21 cellular contexts compared by ENCODE assay signal in genomic region chr9:102840356-102840755, GRCh38.
DNase-seq lines count a peak whose midpoint lies in the region; ATAC-seq and TF ChIP-seq lines count a peak whose summit lies in the region.
"Had no signal": no experiment of that assay in that cellular context is flagged by ENCODE, and none has a peak within 500 bp of the region (broad histone marks: within the 10 kb centered on the region; RNA-seq: fewer than 3 reads in every experiment).

No MANE protein-coding gene starts in this region.

- H3K9me2 ChIP-seq in PC-3 (replicated peaks; ENCODE audit: low read length) = no peaks in the 10 kb centered on the region

- no peaks in the 10 kb centered on the region for H3F3A ChIP-seq in PC-3 (ENCODE audit: low read length, unreplicated experiment)

- TF ChIP-seq POLR2A in heart left ventricle (IDR thresholded peaks at IDR 0.05) = no peak

- H3K9me3 ChIP-seq in Caco-2 (no peaks in the 10 kb centered on the region), PC-3 (ENCODE audit: low read length) (no peaks in the 10 kb centered on the region), left lung (no peaks in the 10 kb centered on the region), heart left ventricle (no peaks in the 10 kb centered on the region)
- H3K9me3 ChIP-seq: BE2C; BLaER1 treated with 17β-estradiol and CSF1 and Interleukin-3, amounts not matched to agents 10 nM and 100 nM had no signal

- H3K27ac ChIP-seq in PC-3 (ENCODE audit: low read length) (no peak overlapping the region), left lung (no peak overlapping the region), heart left ventricle (no peak overlapping the region)
- H3K27ac ChIP-seq: BLaER1 treated with 17β-estradiol and CSF1 and Interleukin-3, amounts not matched to agents 10 nM and 100 nM; GM23248 had no signal

- TF ChIP-seq CTCF in Caco-2 (IDR thresholded peaks at IDR 0.05; ENCODE audit: insufficient read depth in 1 of 2, low read depth in 1 of 2, low read length in 1 of 2, severe bottlenecking in 1 of 2, unreplicated experiment in 1 of 2) (no peak), PC-3 (conservative IDR thresholded peaks at IDR 0.05; ENCODE audit: low read depth, low read length) (no peak), left lung (IDR thresholded peaks at IDR 0.05) (no peak), heart left ventricle (IDR thresholded peaks at IDR 0.05) (no peak), GM13976 (IDR thresholded peaks at IDR 0.05; ENCODE audit: borderline replicate concordance, control extremely low read depth, extremely low read depth, insufficient read depth, missing control alignments) (no peak)

- 90 to 94% (median 92%) methylated on average over 3 of the region's 3 CpGs for WGBS in heart left ventricle, 4 donors

- H3K9me3 Mint-ChIP-seq in Caco-2 (ENCODE audit: unreplicated experiment) = peaks cover 18% of the 10 kb centered on the region
- H3K9me3 Mint-ChIP-seq in activated CD4-positive, alpha-beta T cell treated with anti-CD3 and anti-CD28 coated beads, Interleukin-2, amount 10 ng/mL, durations not matched to agents 7 days and 5 days = no peaks in the 10 kb centered on the region
- H3K9me3 Mint-ChIP-seq: H9 had no signal

- peaks cover 28% of the 10 kb centered on the region for H3K4me1 Mint-ChIP-seq in Caco-2 (ENCODE audit: low read depth, unreplicated experiment)
- no peaks in the 10 kb centered on the region for H3K4me1 Mint-ChIP-seq in activated CD4-positive, alpha-beta T cell treated with anti-CD3 and anti-CD28 coated beads, Interleukin-2, amount 10 ng/mL, durations not matched to agents 7 days and 5 days
- H3K4me1 Mint-ChIP-seq: CD14-positive monocyte; CD8-positive, alpha-beta memory T cell; H9 had no signal

- H3K4me2 ChIP-seq in PC-3 (ENCODE audit: low read length) = no peak overlapping the region
- H3K4me2 ChIP-seq: BLaER1 treated with 17β-estradiol and CSF1 and Interleukin-3, amounts not matched to agents 10 nM and 100 nM had no signal

- intact Hi-C loops in Caco-2 (cut with micrococcal nuclease; ENCODE audit: unreplicated experiment) (no loop called here), PC-3 (cut with micrococcal nuclease) (no loop called here), left lung (cut with DNase I) (no loop called here), heart left ventricle (cut with DNase I) (no loop called here)

- ATAC-seq in PC-3 (peak; percentile 45; the same call in 1 of the 2 replicates), left lung (peak; percentile 76), heart left ventricle (no peak)
- ATAC-seq: HCT116 had no signal

- no peak overlapping the region for H3K9ac ChIP-seq in PC-3 (ENCODE audit: low read length)
- H3K9ac ChIP-seq: BLaER1 treated with 17β-estradiol and CSF1 and Interleukin-3, amounts not matched to agents 10 nM and 100 nM; GM23248 had no signal

- peak overlapping the region; percentile 18 for H3K4me3 Mint-ChIP-seq in Caco-2 (ENCODE audit: unreplicated experiment)
- H3K4me3 Mint-ChIP-seq in activated CD4-positive, alpha-beta T cell treated with anti-CD3 and anti-CD28 coated beads, Interleukin-2, amount 10 ng/mL, durations not matched to agents 7 days and 5 days = no peak overlapping the region
- H3K4me3 Mint-ChIP-seq: CD14-positive monocyte; CD4-positive, alpha-beta T cell; CD8-positive, alpha-beta memory T cell; H9 had no signal

- H3K36me3 Mint-ChIP-seq in Caco-2 (ENCODE audit: insufficient read depth, unreplicated experiment) = no peaks in the 10 kb centered on the region
- no peaks in the 10 kb centered on the region for H3K36me3 Mint-ChIP-seq in activated CD4-positive, alpha-beta T cell treated with anti-CD3 and anti-CD28 coated beads, Interleukin-2, amount 10 ng/mL, durations not matched to agents 7 days and 5 days (ENCODE audit: low read depth)
- H3K36me3 Mint-ChIP-seq: CD14-positive monocyte; CD8-positive, alpha-beta memory T cell had no signal

- H3K27me3 ChIP-seq in Caco-2 (replicated peaks; ENCODE audit: control insufficient read depth, insufficient read depth, low read length) = no peaks in the 10 kb centered on the region
- no peaks in the 10 kb centered on the region for H3K27me3 ChIP-seq in PC-3 (ENCODE audit: low read length)
- H3K27me3 ChIP-seq in left lung = no peaks in the 10 kb centered on the region
- H3K27me3 ChIP-seq in heart left ventricle = no peaks in the 10 kb centered on the region
- H3K27me3 ChIP-seq: BE2C; BLaER1 treated with 17β-estradiol and CSF1 and Interleukin-3, amounts not matched to agents 10 nM and 100 nM had no signal

- no peak overlapping the region for H3K27ac Mint-ChIP-seq in Caco-2 (ENCODE audit: unreplicated experiment)
- no peak overlapping the region for H3K27ac Mint-ChIP-seq in activated CD4-positive, alpha-beta T cell treated with anti-CD3 and anti-CD28 coated beads, Interleukin-2, amount 10 ng/mL, durations not matched to agents 7 days and 5 days
- H3K27ac Mint-ChIP-seq: CD14-positive monocyte; CD4-positive, alpha-beta T cell; CD8-positive, alpha-beta memory T cell; H9 had no signal

- DNase-seq in Caco-2 (peak in 1 of 2 experiments; percentile 34), DMS53 treated with DMSO at 0.1 percent for 48 hours (lab: John Stamatoyannopoulos, UW; ENCODE audit: unreplicated experiment) (peak; percentile 35), PC-3 (peak; percentile 21), left lung (no peak), heart left ventricle (no peak), OCI-M1 (lab: John Stamatoyannopoulos, UW) (no peak), GM13976 (ENCODE audit: low spot score) (no peak)
- no peak for DNase-seq in activated CD4-positive, alpha-beta T cell treated with anti-CD3 and anti-CD28 coated beads, Interleukin-2, amount 10 ng/mL, durations not matched to agents 7 days and 5 days
- DNase-seq: AML-193; BE2C; Calu3; CD4-positive, alpha-beta T cell; CD8-positive, alpha-beta memory T cell; DMS79; EL; GF-D8; GM23248; H9 had no signal

- H3K4me1 ChIP-seq in Caco-2 (peaks cover 48% of the 10 kb centered on the region), PC-3 (ENCODE audit: insufficient read depth, low read length) (no peaks in the 10 kb centered on the region), left lung (no peaks in the 10 kb centered on the region), heart left ventricle (no peaks in the 10 kb centered on the region)
- H3K4me1 ChIP-seq: BE2C; BLaER1 treated with 17β-estradiol and CSF1 and Interleukin-3, amounts not matched to agents 10 nM and 100 nM had no signal

- no peak overlapping the region for H3K4me3 ChIP-seq in Caco-2 (ENCODE audit: low read depth, low read length)
- no peak overlapping the region for H3K4me3 ChIP-seq in PC-3 (ENCODE audit: low read length)
- H3K4me3 ChIP-seq in left lung = no peak overlapping the region
- no peak overlapping the region for H3K4me3 ChIP-seq in heart left ventricle
- H3K4me3 ChIP-seq: BLaER1 treated with 17β-estradiol and CSF1 and Interleukin-3, amounts not matched to agents 10 nM and 100 nM; GM23248 had no signal

- no peaks in the 10 kb centered on the region for H3K27me3 Mint-ChIP-seq in Caco-2 (ENCODE audit: insufficient read depth, unreplicated experiment)
- no peaks in the 10 kb centered on the region for H3K27me3 Mint-ChIP-seq in activated CD4-positive, alpha-beta T cell treated with anti-CD3 and anti-CD28 coated beads, Interleukin-2, amount 10 ng/mL, durations not matched to agents 7 days and 5 days
- H3K27me3 Mint-ChIP-seq: CD4-positive, alpha-beta T cell; CD8-positive, alpha-beta memory T cell had no signal

- in situ Hi-C loops in GM13976 (cut with MboI; ENCODE audit: low sequenced_read_pairs, unreplicated experiment) = no loop called here

- BruUV-seq in Caco-2 (replicated peaks; lab: Mats Ljungman, UMichigan) = no TSS peak
- BruUV-seq in PC-3 (replicated peaks; lab: Mats Ljungman, UMichigan) = no TSS peak

- no peaks in the 10 kb centered on the region for H3K36me3 ChIP-seq in Caco-2 (ENCODE audit: control insufficient read depth, insufficient read depth, low read length)
- no peaks in the 10 kb centered on the region for H3K36me3 ChIP-seq in PC-3 (ENCODE audit: low read depth, low read length)
- H3K36me3 ChIP-seq in left lung = no peaks in the 10 kb centered on the region
- no peaks in the 10 kb centered on the region for H3K36me3 ChIP-seq in heart left ventricle
- H3K36me3 ChIP-seq: BE2C; BLaER1 treated with 17β-estradiol and CSF1 and Interleukin-3, amounts not matched to agents 10 nM and 100 nM had no signal

- no peaks in the 10 kb centered on the region for H4K20me1 ChIP-seq in PC-3 (ENCODE audit: low read length)
- H4K20me1 ChIP-seq: BLaER1 treated with 17β-estradiol and CSF1 and Interleukin-3, amounts not matched to agents 10 nM and 100 nM had no signal

- POLR2A ChIA-PET in Caco-2 (lab: Charles Lee) (no interaction called here), PC-3 (lab: Charles Lee; ENCODE audit: unreplicated experiment) (no interaction called here)
- POLR2A ChIA-PET in activated CD4-positive, alpha-beta T cell treated with anti-CD3 and anti-CD28 coated beads, Interleukin-2, amount 10 ng/mL, durations not matched to agents 7 days and 5 days (lab: Charles Lee) = no interaction called here

- CTCF ChIA-PET in Caco-2 (lab: Charles Lee) = no interaction called here
- CTCF ChIA-PET in PC-3 (lab: Charles Lee) = interaction anchor here (0.6 kb wide), 1 partner anchor 209 kb away, joined by 3 read pairs; no protein-coding TSS in a partner anchor
- CTCF ChIA-PET in activated CD4-positive, alpha-beta T cell treated with anti-CD3 and anti-CD28 coated beads, Interleukin-2, amount 10 ng/mL, durations not matched to agents 7 days and 5 days (lab: Charles Lee) = no interaction called here

- no peak overlapping the region for H2AFZ ChIP-seq in PC-3 (ENCODE audit: low read length)
- H2AFZ ChIP-seq: GM23248 had no signal

- H3K79me2 ChIP-seq in PC-3 (ENCODE audit: low read length) = no peaks in the 10 kb centered on the region

Comparison
In these comparisons a context has a peak if more than half of its experiments do, and no peak if none do; other contexts are left out.
1. DNase-seq: peak in DMS53 treated with DMSO at 0.1 percent for 48 hours (single experiment) and PC-3 (single experiment); none in left lung (0 of 2), heart left ventricle (0 of 5), activated CD4-positive, alpha-beta T cell treated with anti-CD3 and anti-CD28 coated beads, Interleukin-2, amount 10 ng/mL, durations not matched to agents 7 days and 5 days (single experiment), OCI-M1 (single experiment) and GM13976 (single experiment).
2. ATAC-seq: peak in PC-3 (single experiment) and left lung (single experiment); none in heart left ventricle (0 of 4).